Comparison of ENCODE assay signal across 12 cellular contexts in genomic region chr9:108156270-108156998, GRCh38.
A peak's percentile ranks its signal among the peaks of the same experiment; 100 is the strongest.
DNase-seq lines count a peak whose midpoint lies in the region; ATAC-seq and TF ChIP-seq lines count a peak whose summit lies in the region.
"Had no signal": no experiment of that assay in that cellular context is flagged by ENCODE, and none has a peak within 500 bp of the region (broad histone marks: within the 10 kb centered on the region; RNA-seq: fewer than 3 reads in every experiment).

No MANE protein-coding gene starts in this region.

- no peaks in the 10 kb centered on the region for H3K27me3 ChIP-seq in effector memory CD4-positive, alpha-beta T cell (replicated peaks; ENCODE audit: control insufficient read depth, insufficient read depth, low read length, poor library complexity, severe bottlenecking)
- H3K27me3 ChIP-seq: SJSA1, thyroid gland had no signal

- no peak for TF ChIP-seq CTCF in AG09309 (IDR thresholded peaks at IDR 0.05; ENCODE audit: control insufficient read depth, insufficient read depth, low read depth, low read length, missing control alignments)

- no peaks in the 10 kb centered on the region for H3K4me1 ChIP-seq in effector memory CD4-positive, alpha-beta T cell (ENCODE audit: control insufficient read depth, insufficient read depth, low read length, poor library complexity, severe bottlenecking)
- H3K4me1 ChIP-seq: thyroid gland had no signal

- ATAC-seq in GM21526 (IDR thresholded peaks at IDR 0.05; ENCODE audit: low FRiP score, unreplicated experiment) = no peak
- no peak for ATAC-seq in GM21737 (IDR thresholded peaks at IDR 0.05; ENCODE audit: unreplicated experiment)

- H3K4me3 ChIP-seq in AG09309 (ENCODE audit: control insufficient read depth, low read depth, low read length) = no peak overlapping the region
- no peak overlapping the region for H3K4me3 ChIP-seq in effector memory CD4-positive, alpha-beta T cell (ENCODE audit: insufficient read depth, low read depth, low read length, poor library complexity, severe bottlenecking)
- H3K4me3 ChIP-seq: SJSA1, thyroid gland had no signal

- H3K36me3 ChIP-seq in effector memory CD4-positive, alpha-beta T cell (ENCODE audit: control insufficient read depth, insufficient read depth, low read length) = no peaks in the 10 kb centered on the region
- H3K36me3 ChIP-seq: SJSA1, thyroid gland had no signal

- no peak overlapping the region for H3K27ac ChIP-seq in effector memory CD4-positive, alpha-beta T cell (ENCODE audit: insufficient read depth, low read length, poor library complexity, severe bottlenecking)
- H3K27ac ChIP-seq: SJSA1, thyroid gland had no signal

- H3K9me3 ChIP-seq in effector memory CD4-positive, alpha-beta T cell (ENCODE audit: control insufficient read depth, low read length) = no peaks in the 10 kb centered on the region
- H3K9me3 ChIP-seq: SJSA1, thyroid gland had no signal

- DNase-seq in AG09309 (ENCODE audit: low read depth) (peak; percentile 40), HT1080 (ENCODE audit: low read depth) (peak; percentile 87), SIG-M5 treated with dmso at 0.1 percent for 504 hours (lab: John Stamatoyannopoulos, UW; ENCODE audit: unreplicated experiment) (peak; percentile 90), iris pigment epithelial cell (ENCODE audit: low read depth) (peak; percentile 38), NCI-H446 treated with DMSO at 0.1 percent for 48 hours (lab: John Stamatoyannopoulos, UW) (no peak)
- DNase-seq in effector memory CD4-positive, alpha-beta T cell = no peak
- DNase-seq: activated CD4-positive, CD25-positive, alpha-beta regulatory T cell; NCI-H2107; thyroid gland had no signal

Comparison
In these comparisons a context has a peak if more than half of its experiments do, and no peak if none do; other contexts are left out.
1. DNase-seq: peak in AG09309 (single experiment), HT1080 (single experiment), SIG-M5 treated with dmso at 0.1 percent for 504 hours (single experiment) and iris pigment epithelial cell (single experiment); none in NCI-H446 treated with DMSO at 0.1 percent for 48 hours (single experiment) and effector memory CD4-positive, alpha-beta T cell (0 of 3).